In the genomic region with DNA sequence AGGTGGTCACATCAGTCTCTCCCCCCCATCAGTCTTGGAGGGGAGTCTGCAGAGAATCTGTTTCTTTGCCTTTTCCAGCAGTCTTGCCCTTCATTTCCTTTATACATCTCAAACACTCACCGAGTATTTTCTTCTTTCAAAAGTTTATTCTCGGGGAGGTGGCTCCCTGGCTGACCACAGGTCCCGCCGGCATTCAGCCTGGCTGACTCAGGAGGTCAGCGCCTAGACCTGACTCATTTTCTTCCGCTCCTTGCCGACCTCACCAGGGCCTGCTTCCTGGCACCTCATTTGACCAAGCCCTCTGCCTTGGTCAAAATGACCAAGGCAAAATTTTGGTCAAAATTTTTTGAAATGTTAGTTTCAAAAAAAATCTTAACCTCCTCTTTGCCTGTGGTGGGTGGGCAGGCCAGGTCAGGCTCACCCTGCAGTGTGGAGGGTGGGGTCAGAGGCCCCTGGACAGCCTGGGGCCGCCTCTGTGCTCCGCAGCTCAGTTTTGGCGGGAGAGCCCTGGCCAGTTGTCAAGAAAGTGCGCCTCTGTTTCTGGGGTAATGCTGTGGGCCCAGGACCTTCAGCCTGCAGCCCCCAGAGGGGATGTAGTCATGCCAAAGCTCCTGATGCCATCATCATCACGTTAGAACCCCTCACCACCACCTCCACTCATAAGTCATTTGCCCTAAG, we compare ENCODE assay signal across 17 cellular contexts.
DNase-seq lines count a peak whose midpoint lies in the region; ATAC-seq and TF ChIP-seq lines count a peak whose summit lies in the region.
"Had no signal": no experiment of that assay in that cellular context is flagged by ENCODE, and none has a peak within 500 bp of the region (broad histone marks: within the 10 kb centered on the region; RNA-seq: fewer than 3 reads in every experiment).

No MANE protein-coding gene starts in this region.

- no peak overlapping the region for H3K4me3 Mint-ChIP-seq in activated T-helper 1 cell treated with anti-CD3 and anti-CD28 coated beads, Interleukin-12 subunit alpha, Interleukin-12 subunit beta, Interleukin-2, Interleukin-4 antibody, amounts not matched to agents 30 ng/mL and 10 ng/mL and 1 ng/mL, durations not matched to agents 14 hours and 24 hours and 36 hours
- no peak overlapping the region for H3K4me3 Mint-ChIP-seq in activated naive CD4-positive, alpha-beta T cell treated with anti-CD3 and anti-CD28 coated beads, Interleukin-2, amount 10 ng/mL, durations not matched to agents 7 days and 5 days
- H3K4me3 Mint-ChIP-seq: activated B cell treated with CpG ODN at 0.5 μM for 24 hours, CD14-positive monocyte had no signal

- H3K36me3 Mint-ChIP-seq in activated T-helper 1 cell treated with anti-CD3 and anti-CD28 coated beads, Interleukin-12 subunit alpha, Interleukin-12 subunit beta, Interleukin-2, Interleukin-4 antibody, amounts not matched to agents 30 ng/mL and 10 ng/mL and 1 ng/mL, durations not matched to agents 14 hours and 24 hours and 36 hours (ENCODE audit: low read depth): no peaks in the 10 kb centered on the region
- H3K36me3 Mint-ChIP-seq in activated naive CD4-positive, alpha-beta T cell treated with anti-CD3 and anti-CD28 coated beads, Interleukin-2, amount 10 ng/mL, durations not matched to agents 7 days and 5 days: no peaks in the 10 kb centered on the region

- H3K9me3 Mint-ChIP-seq in activated T-helper 1 cell treated with anti-CD3 and anti-CD28 coated beads, Interleukin-12 subunit alpha, Interleukin-12 subunit beta, Interleukin-2, Interleukin-4 antibody, amounts not matched to agents 30 ng/mL and 10 ng/mL and 1 ng/mL, durations not matched to agents 14 hours and 24 hours and 36 hours: no peaks in the 10 kb centered on the region
- H3K9me3 Mint-ChIP-seq in activated naive CD4-positive, alpha-beta T cell treated with anti-CD3 and anti-CD28 coated beads, Interleukin-2, amount 10 ng/mL, durations not matched to agents 7 days and 5 days: no peaks in the 10 kb centered on the region
- H3K9me3 Mint-ChIP-seq: activated B cell treated with CpG ODN at 0.5 μM for 24 hours, CD14-positive monocyte had no signal

- H3K4me3 ChIP-seq in choroid plexus epithelial cell (ENCODE audit: low read depth, low read length): no peak overlapping the region

- ATAC-seq in GM21576 (IDR thresholded peaks at IDR 0.05; ENCODE audit: unreplicated experiment): no peak
- ATAC-seq: stimulated activated naive CD8-positive, alpha-beta T cell treated with anti-CD3 and anti-CD28 coated beads, Interleukin-15, Interleukin-2, amounts not matched to agents 100 U/mL and 50 U/mL, for 24 hours had no signal

- peaks cover 18% of the 10 kb centered on the region for H3K27me3 Mint-ChIP-seq in activated T-helper 1 cell treated with anti-CD3 and anti-CD28 coated beads, Interleukin-12 subunit alpha, Interleukin-12 subunit beta, Interleukin-2, Interleukin-4 antibody, amounts not matched to agents 30 ng/mL and 10 ng/mL and 1 ng/mL, durations not matched to agents 14 hours and 24 hours and 36 hours (ENCODE audit: insufficient read depth)
- H3K27me3 Mint-ChIP-seq in activated naive CD4-positive, alpha-beta T cell treated with anti-CD3 and anti-CD28 coated beads, Interleukin-2, amount 10 ng/mL, durations not matched to agents 7 days and 5 days: peaks cover 36% of the 10 kb centered on the region
- H3K27me3 Mint-ChIP-seq: activated B cell treated with CpG ODN at 0.5 μM for 24 hours had no signal

- DNase-seq in ELF-1 (ENCODE audit: low read depth, low spot score): peak; percentile 49
- DNase-seq in RKO (ENCODE audit: low spot score): peak; percentile 59
- peak; percentile 63 for DNase-seq in choroid plexus epithelial cell (ENCODE audit: low read depth)
- peak; percentile 81 for DNase-seq in renal cortical epithelial cell (ENCODE audit: low read depth)
- no peak for DNase-seq in activated CD4-positive, alpha-beta T cell treated with anti-CD3 and anti-CD28 coated beads for 48 hours
- no peak for DNase-seq in activated T-helper 1 cell treated with anti-CD3 and anti-CD28 coated beads, Interleukin-12 subunit alpha, Interleukin-12 subunit beta, Interleukin-2, Interleukin-4 antibody, amounts not matched to agents 30 ng/mL and 10 ng/mL and 1 ng/mL, durations not matched to agents 14 hours and 24 hours and 36 hours (ENCODE audit: low spot score)
- DNase-seq in activated naive CD4-positive, alpha-beta T cell treated with anti-CD3 and anti-CD28 coated beads, Interleukin-2, amount 10 ng/mL, durations not matched to agents 7 days and 5 days: no peak
- DNase-seq: activated B cell treated with CpG ODN at 0.5 μM for 24 hours; activated T-cell treated with anti-CD3 and anti-CD28 coated beads for 4 hours; effector CD4-positive, alpha-beta T cell; NCI-H1105 treated with DMSO at 0.1 percent for 48 hours; NCI-H69; posterior cingulate gyrus; stimulated activated CD4-positive, alpha-beta T cell treated with anti-CD3 and anti-CD28 coated beads, Interleukin-4, amount 100 ng/mL, for 1 hour; stimulated activated naive CD8-positive, alpha-beta T cell treated with anti-CD3 and anti-CD28 coated beads, Interleukin-15, Interleukin-2, amounts not matched to agents 100 U/mL and 50 U/mL, for 24 hours had no signal

- no peak for TF ChIP-seq CTCF in choroid plexus epithelial cell (conservative IDR thresholded peaks at IDR 0.05; ENCODE audit: low read depth, low read length)

- no peak overlapping the region for H3K27ac Mint-ChIP-seq in activated T-helper 1 cell treated with anti-CD3 and anti-CD28 coated beads, Interleukin-12 subunit alpha, Interleukin-12 subunit beta, Interleukin-2, Interleukin-4 antibody, amounts not matched to agents 30 ng/mL and 10 ng/mL and 1 ng/mL, durations not matched to agents 14 hours and 24 hours and 36 hours
- no peak overlapping the region for H3K27ac Mint-ChIP-seq in activated naive CD4-positive, alpha-beta T cell treated with anti-CD3 and anti-CD28 coated beads, Interleukin-2, amount 10 ng/mL, durations not matched to agents 7 days and 5 days
- H3K27ac Mint-ChIP-seq: activated B cell treated with CpG ODN at 0.5 μM for 24 hours had no signal

- CTCF ChIA-PET in activated naive CD4-positive, alpha-beta T cell treated with anti-CD3 and anti-CD28 coated beads, Interleukin-2, amount 10 ng/mL, durations not matched to agents 7 days and 5 days (lab: Charles Lee): no interaction called here

- no peaks in the 10 kb centered on the region for H3K4me1 Mint-ChIP-seq in activated T-helper 1 cell treated with anti-CD3 and anti-CD28 coated beads, Interleukin-12 subunit alpha, Interleukin-12 subunit beta, Interleukin-2, Interleukin-4 antibody, amounts not matched to agents 30 ng/mL and 10 ng/mL and 1 ng/mL, durations not matched to agents 14 hours and 24 hours and 36 hours (ENCODE audit: low read depth)
- H3K4me1 Mint-ChIP-seq in activated naive CD4-positive, alpha-beta T cell treated with anti-CD3 and anti-CD28 coated beads, Interleukin-2, amount 10 ng/mL, durations not matched to agents 7 days and 5 days: no peaks in the 10 kb centered on the region
- H3K4me1 Mint-ChIP-seq: activated B cell treated with CpG ODN at 0.5 μM for 24 hours, CD14-positive monocyte had no signal

- intact Hi-C loops in activated T-helper 1 cell treated with anti-CD3 and anti-CD28 coated beads, Interleukin-12 subunit alpha, Interleukin-12 subunit beta, Interleukin-2, Interleukin-4 antibody, amounts not matched to agents 30 ng/mL and 10 ng/mL and 1 ng/mL, durations not matched to agents 14 hours and 24 hours and 36 hours (cut with micrococcal nuclease): no loop called here

Comparison
In these comparisons a context has a peak if more than half of its experiments do, and no peak if none do; other contexts are left out.
1. DNase-seq: peak in ELF-1 (single experiment), RKO (single experiment), choroid plexus epithelial cell (single experiment) and renal cortical epithelial cell (single experiment); none in activated CD4-positive, alpha-beta T cell treated with anti-CD3 and anti-CD28 coated beads for 48 hours (single experiment), activated T-helper 1 cell treated with anti-CD3 and anti-CD28 coated beads, Interleukin-12 subunit alpha, Interleukin-12 subunit beta, Interleukin-2, Interleukin-4 antibody, amounts not matched to agents 30 ng/mL and 10 ng/mL and 1 ng/mL, durations not matched to agents 14 hours and 24 hours and 36 hours (single experiment) and activated naive CD4-positive, alpha-beta T cell treated with anti-CD3 and anti-CD28 coated beads, Interleukin-2, amount 10 ng/mL, durations not matched to agents 7 days and 5 days (single experiment).